In the genomic region with DNA sequence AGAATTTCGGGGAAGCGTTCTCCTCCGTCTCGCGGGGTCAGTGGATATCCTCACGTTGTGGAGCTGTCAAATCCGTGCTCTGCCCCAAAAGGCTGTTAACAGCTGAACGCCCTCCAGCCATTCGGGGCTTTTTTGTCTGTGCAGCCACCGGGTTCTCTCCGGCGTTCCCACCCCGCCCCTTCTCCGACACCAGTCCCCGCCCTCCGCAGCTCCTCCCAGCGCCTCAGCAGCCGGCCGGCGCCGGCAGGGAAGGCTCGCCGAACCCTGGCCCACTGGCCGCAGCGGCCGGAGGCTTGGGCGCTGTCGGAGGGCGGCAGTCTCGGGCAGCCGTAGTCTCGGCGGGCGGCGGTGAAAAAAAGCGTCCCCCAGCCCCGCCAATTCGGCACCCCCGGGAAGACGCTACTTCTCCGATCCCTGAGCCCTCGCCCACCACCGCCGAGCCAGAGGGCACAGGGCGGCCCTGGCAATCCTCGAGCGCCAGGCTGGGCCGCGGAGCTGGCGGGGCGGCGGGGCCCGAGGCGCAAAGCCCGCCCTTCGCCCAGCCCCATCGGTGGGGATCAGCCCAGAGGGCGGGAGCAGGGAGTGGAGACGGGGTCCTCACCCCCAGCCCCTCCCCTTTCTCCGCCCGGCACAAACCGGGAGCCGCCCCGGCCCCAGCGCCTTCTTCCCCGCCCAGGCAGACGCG, we compare ENCODE assay signal across 8 cellular contexts. TPM values are rescaled to one million over a fixed set of nuclear protein-coding genes. Genes with fewer than 3 reads are reported as not detected.
DNase-seq lines count a peak whose midpoint lies in the region; ATAC-seq and TF ChIP-seq lines count a peak whose summit lies in the region.

TSS of gene SESN1 (minus strand) at position 496 of the 685 bp plus-strand sequence. CDS start 773 bp downstream, outside the sequence.

- DNase-seq in NCI-H1694 (lab: John Stamatoyannopoulos, UW): peak; percentile 42
- peak; percentile 71 to 89 (median 80) for DNase-seq in T-helper 17 cell
- DNase-seq in amygdala (lab: John Stamatoyannopoulos, UW): peak in 55 of 56 donors; percentile 50 to 95 (median 84)
- DNase-seq in left ventricle myocardium superior: peak; percentile 99
- peak; percentile 93 to 99 for DNase-seq in psoas muscle

- H3K4me1 ChIP-seq in psoas muscle: peaks cover 37% of the 10 kb centered on the region
- H3K4me1 ChIP-seq in urinary bladder (ENCODE audit: insufficient read depth): no peaks in the 10 kb centered on the region

- H3K36me3 Mint-ChIP-seq in T-helper 17 cell (ENCODE audit: low read depth): no peaks in the 10 kb centered on the region

- 0 to 1% (median 1%) methylated on average over 45 to 68 of the region's 68 CpGs for WGBS in psoas muscle, 3 donors
- WGBS in urinary bladder: 1% methylated on average over 68 of the region's 68 CpGs

- H3K4me3 Mint-ChIP-seq in T-helper 17 cell: peak within 1 kb of the TSS; percentile 96

- TF ChIP-seq CTCF in psoas muscle (IDR thresholded peaks at IDR 0.05): no peak

- peak; percentile 76 for ATAC-seq in GM18498 (IDR thresholded peaks at IDR 0.05; ENCODE audit: unreplicated experiment)
- ATAC-seq in HG02870 (IDR thresholded peaks at IDR 0.05; ENCODE audit: unreplicated experiment): peak; percentile 71
- ATAC-seq in T-helper 17 cell: peak; percentile 69
- ATAC-seq in left ventricle myocardium superior: peak; percentile 91
- ATAC-seq in psoas muscle: peak; percentile 77 to 89 (median 82)

- H3K27me3 ChIP-seq in psoas muscle (ENCODE audit: insufficient read depth in 3 of 3, low read length in 2 of 3): no peaks in the 10 kb centered on the region

- H3K27ac ChIP-seq in psoas muscle (peak within 1 kb of the TSS; percentile 98), urinary bladder (ENCODE audit: low read depth) (peak within 1 kb of the TSS; percentile 98)

- intact Hi-C loops in left ventricle myocardium superior (cut with micrococcal nuclease): no loop called here
- intact Hi-C loops in psoas muscle (cut with DNase I): loop anchor here (5.0 to 10.0 kb wide), 4 partner anchors 58 to 288 kb away; partner anchors contain the start of gene CD164 (in 1 of the 2)

- peak within 1 kb of the TSS; percentile 77 for H3K4me3 ChIP-seq in psoas muscle
- peak within 1 kb of the TSS; percentile 38 for H3K4me3 ChIP-seq in urinary bladder (ENCODE audit: low read depth, low read length)

- no peaks in the 10 kb centered on the region for H3K9me3 ChIP-seq in T-helper 17 cell (ENCODE audit: control insufficient read depth, low read length, poor library complexity, severe bottlenecking)
- H3K9me3 ChIP-seq in psoas muscle: no peaks in the 10 kb centered on the region

- H3K27me3 Mint-ChIP-seq in T-helper 17 cell: no peaks in the 10 kb centered on the region

- H3K27ac Mint-ChIP-seq in T-helper 17 cell: peak within 1 kb of the TSS; percentile 99

- H3K36me3 ChIP-seq in psoas muscle (ENCODE audit: insufficient read depth in 1 of 2, low read depth in 1 of 2) (peaks cover 0 to 6% of the 10 kb centered on the region in 2 donors), urinary bladder (ENCODE audit: insufficient read depth) (no peaks in the 10 kb centered on the region)

- H3K4me1 Mint-ChIP-seq in T-helper 17 cell: peaks cover 52% of the 10 kb centered on the region

RNA-seq across cellular contexts. Expression of gene SESN1, which starts in this region (rescaled TPM):
- total RNA-seq in T-helper 17 cell (10 to 100 TPM; 69.6 to 97.3 TPM), left ventricle myocardium superior (70.0 TPM), psoas muscle (100 to 1,000 TPM in 2 of 4 donors, 10 to 100 TPM in 2; 44.4 to 113 (median 95.5) TPM), urinary bladder (67.2 TPM)
- polyA plus RNA-seq in psoas muscle (100 to 1,000 TPM in 2 of 3 donors, 10 to 100 TPM in 1; 15.1 to 176 (median 101) TPM), urinary bladder (33.4 TPM)

Comparison
In these comparisons a context has a peak if more than half of its experiments do, and no peak if none do; other contexts are left out.
1. Peak in every context shown above with its lines: DNase-seq, ATAC-seq, H3K4me3 ChIP-seq and H3K27ac ChIP-seq.
2. DNase-seq: peak in every context shown above with its lines; median percentile 99 in left ventricle myocardium superior; 96 in psoas muscle; 84 in amygdala; 80 in T-helper 17 cell; 42 in NCI-H1694.